ENCODE assay signal across 8 cellular contexts in genomic region chr12:79886917-79887519, GRCh38. TPM values are rescaled to one million over a fixed set of nuclear protein-coding genes. Genes with fewer than 3 reads are reported as not detected.
A peak's percentile ranks its signal among the peaks of the same experiment; 100 is the strongest.
DNase-seq lines count a peak whose midpoint lies in the region; ATAC-seq and TF ChIP-seq lines count a peak whose summit lies in the region.

No MANE protein-coding gene starts in this region.

- CTCF ChIA-PET in activated B cell treated with CpG ODN at 0.5 μM for 24 hours (lab: Charles Lee), result no interaction called here

- H3K36me3 Mint-ChIP-seq in activated B cell treated with CpG ODN at 0.5 μM for 24 hours (ENCODE audit: low read depth), result peaks cover 7% of the 10 kb centered on the region

- H3K27me3 ChIP-seq in right atrium auricular region, result no peaks in the 10 kb centered on the region
- no peaks in the 10 kb centered on the region for H3K27me3 ChIP-seq in thoracic aorta (replicated peaks; ENCODE audit: insufficient read depth)

- H3K4me3 ChIP-seq in right atrium auricular region (no peak overlapping the region), thoracic aorta (no peak overlapping the region)

- ATAC-seq in activated B cell treated with CpG ODN at 0.5 μM for 24 hours (ENCODE audit: low read depth) (peak; percentile 57), thoracic aorta (ENCODE audit: insufficient number of reproducible peaks, low FRiP score, low read depth) (no peak)

- no peaks in the 10 kb centered on the region for H3K36me3 ChIP-seq in right atrium auricular region
- no peaks in the 10 kb centered on the region for H3K36me3 ChIP-seq in thoracic aorta

- H3K27ac ChIP-seq in right atrium auricular region (no peak overlapping the region), thoracic aorta (peak overlapping the region in 1 of 2 donors; percentile 76)

- POLR2A ChIA-PET in activated B cell treated with CpG ODN at 0.5 μM for 24 hours (lab: Charles Lee), result no interaction called here

- no peak for TF ChIP-seq CTCF in activated B cell treated with CpG ODN at 0.5 μM for 24 hours (IDR thresholded peaks at IDR 0.05)
- peak; percentile 33 to 65 for TF ChIP-seq CTCF in right atrium auricular region (IDR thresholded peaks at IDR 0.05)
- peak; percentile 35 for TF ChIP-seq CTCF in thoracic aorta (IDR thresholded peaks at IDR 0.05)

- H3K27ac Mint-ChIP-seq in activated B cell treated with CpG ODN at 0.5 μM for 24 hours, result no peak overlapping the region

- peaks cover 73% of the 10 kb centered on the region for H3K4me1 Mint-ChIP-seq in activated B cell treated with CpG ODN at 0.5 μM for 24 hours

- intact Hi-C loops in activated B cell treated with CpG ODN at 0.5 μM for 24 hours (cut with micrococcal nuclease), result loop anchor here (1.0 kb wide), 3 partner anchors 48 to 383 kb away; partner anchors contain the start of gene PPP1R12A

- no peak overlapping the region for H3K4me3 Mint-ChIP-seq in activated B cell treated with CpG ODN at 0.5 μM for 24 hours

- peaks cover 3% of the 10 kb centered on the region for H3K9me3 Mint-ChIP-seq in activated B cell treated with CpG ODN at 0.5 μM for 24 hours

- DNase-seq in SIG-M5 treated with dmso at 0.1 percent for 504 hours (lab: John Stamatoyannopoulos, UW; ENCODE audit: unreplicated experiment) (peak; percentile 64), SIG-M5 (lab: John Stamatoyannopoulos, UW) (no peak), HCEC 1CT (peak; percentile 60), NCI-H128 (lab: John Stamatoyannopoulos, UW; ENCODE audit: unreplicated experiment) (peak; percentile 18), activated B cell treated with CpG ODN at 0.5 μM for 24 hours (no peak), right atrium auricular region (ENCODE audit: low spot score) (no peak), thoracic aorta (ENCODE audit: low spot score) (no peak), DMS79 (lab: John Stamatoyannopoulos, UW) (no peak)

- no peaks in the 10 kb centered on the region for H3K9me3 ChIP-seq in right atrium auricular region
- no peaks in the 10 kb centered on the region for H3K9me3 ChIP-seq in thoracic aorta

- peaks cover 0 to 54% of the 10 kb centered on the region in 2 donors for H3K4me1 ChIP-seq in right atrium auricular region
- peaks cover 50 to 82% of the 10 kb centered on the region in 2 donors for H3K4me1 ChIP-seq in thoracic aorta (ENCODE audit: control insufficient read depth in 1 of 2, low read depth in 2 of 2)

- no peaks in the 10 kb centered on the region for H3K27me3 Mint-ChIP-seq in activated B cell treated with CpG ODN at 0.5 μM for 24 hours

RNA-seq across cellular contexts. Expression of gene PPP1R12A, which starts 47.9 kb away (rescaled TPM):
- total RNA-seq in activated B cell treated with CpG ODN at 0.5 μM for 24 hours (72.9 and 90.4 TPM in 2 replicates), right atrium auricular region (10 to 100 TPM; 64.3 to 70.7 TPM), thoracic aorta (100 to 1,000 TPM; 151 to 199 TPM)

Comparison
In these comparisons a context has a peak if more than half of its experiments do, and no peak if none do; other contexts are left out.
1. DNase-seq: peak in SIG-M5 treated with dmso at 0.1 percent for 504 hours (single experiment), HCEC 1CT (single experiment) and NCI-H128 (single experiment); none in SIG-M5 (single experiment), activated B cell treated with CpG ODN at 0.5 μM for 24 hours (single experiment), right atrium auricular region (single experiment), thoracic aorta (single experiment) and DMS79 (single experiment).